Comparison of ENCODE assay signal across 1 cellular context in the genomic region with DNA sequence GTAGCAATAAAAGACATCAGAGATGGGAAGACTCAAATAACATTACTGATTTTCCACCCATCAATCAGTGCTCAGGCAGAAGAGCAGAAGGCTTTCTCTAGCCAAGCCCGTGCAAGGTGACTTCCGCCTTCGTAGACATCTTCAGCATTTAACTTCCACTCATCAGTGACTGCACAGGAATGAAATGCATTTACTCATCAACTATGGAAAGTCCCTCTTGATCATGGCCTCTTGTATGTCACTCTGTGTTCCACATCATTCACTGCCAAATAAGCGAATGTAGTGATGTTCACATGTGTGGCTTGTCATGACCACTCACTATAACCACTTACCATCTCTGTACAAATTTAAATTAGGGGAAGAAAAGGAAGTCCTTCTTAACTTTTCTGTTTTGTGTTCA.
TF ChIP-seq lines count a peak whose summit lies in the region.

No MANE protein-coding gene starts in this region.

TF ChIP-seq in SK-N-SH, 30 proteins besides CTCF, POLR2A, EP300 and RAD21 (continued from another document):
- TF ChIP-seq, protein P1, sequence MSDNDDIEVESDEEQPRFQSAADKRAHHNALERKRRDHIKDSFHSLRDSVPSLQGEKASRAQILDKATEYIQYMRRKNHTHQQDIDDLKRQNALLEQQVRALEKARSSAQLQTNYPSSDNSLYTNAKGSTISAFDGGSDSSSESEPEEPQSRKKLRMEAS (IDR thresholded peaks at IDR 0.05; ENCODE audit: low read depth) = no peak
- no peak for TF ChIP-seq SIN3A (IDR thresholded peaks at IDR 0.05; ENCODE audit: borderline replicate concordance, low read depth, low read length)
- TF ChIP-seq, protein P2, sequence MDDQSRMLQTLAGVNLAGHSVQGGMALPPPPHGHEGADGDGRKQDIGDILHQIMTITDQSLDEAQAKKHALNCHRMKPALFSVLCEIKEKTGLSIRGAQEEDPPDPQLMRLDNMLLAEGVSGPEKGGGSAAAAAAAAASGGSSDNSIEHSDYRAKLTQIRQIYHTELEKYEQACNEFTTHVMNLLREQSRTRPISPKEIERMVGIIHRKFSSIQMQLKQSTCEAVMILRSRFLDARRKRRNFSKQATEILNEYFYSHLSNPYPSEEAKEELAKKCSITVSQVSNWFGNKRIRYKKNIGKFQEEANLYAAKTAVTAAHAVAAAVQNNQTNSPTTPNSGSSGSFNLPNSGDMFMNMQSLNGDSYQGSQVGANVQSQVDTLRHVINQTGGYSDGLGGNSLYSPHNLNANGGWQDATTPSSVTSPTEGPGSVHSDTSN (IDR thresholded peaks at IDR 0.05) = peak; percentile 70
- no peak for TF ChIP-seq MXI1 (IDR thresholded peaks at IDR 0.05; ENCODE audit: low read depth, low read length)
- TF ChIP-seq GABPA (IDR thresholded peaks at IDR 0.05; ENCODE audit: low read depth) = no peak
- TF ChIP-seq JUND (IDR thresholded peaks at IDR 0.05) = no peak
- no peak for TF ChIP-seq RFX5 (IDR thresholded peaks at IDR 0.05; ENCODE audit: low read length)
- peak; percentile 19; the same call in 1 of the 2 replicates for TF ChIP-seq FOSL2 (IDR thresholded peaks at IDR 0.05; ENCODE audit: borderline replicate concordance, low read depth)
- peak; percentile 29; the same call in 1 of the 2 replicates for TF ChIP-seq TCF12 (IDR thresholded peaks at IDR 0.05)
TF ChIP-seq in SK-N-SH: peak in this region for 3.
